ENCODE assay signal across 22 cellular contexts in the genomic region with DNA sequence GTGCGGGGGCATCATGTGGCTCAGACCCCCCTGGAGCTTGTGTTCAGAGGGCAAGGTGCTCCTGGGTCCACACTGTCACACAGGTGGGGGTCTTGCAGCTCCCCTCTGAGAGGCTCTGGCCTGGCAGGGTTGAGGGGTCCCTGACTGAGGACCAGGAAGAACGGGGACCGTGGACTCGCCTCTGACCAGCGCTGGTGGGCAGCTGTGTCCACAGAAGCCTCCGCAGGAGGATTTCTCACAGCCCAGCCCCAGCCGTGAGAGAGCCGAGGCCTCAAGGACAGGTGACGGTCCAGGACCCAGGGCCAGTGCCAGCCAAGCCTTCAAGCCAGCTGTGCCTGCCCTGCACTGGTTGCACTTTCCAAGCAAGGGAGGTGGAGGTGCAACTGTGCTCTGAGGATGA.
"Had no signal": no experiment of that assay in that cellular context is flagged by ENCODE, and none has a peak within 500 bp of the region (broad histone marks: within the 10 kb centered on the region; RNA-seq: fewer than 3 reads in every experiment).

No MANE protein-coding gene starts in this region.

- H3K27me3 ChIP-seq: thyroid gland, vagina had no signal

- H3K4me1 ChIP-seq: esophagus squamous epithelium, heart right ventricle, pancreas, sigmoid colon, thyroid gland, vagina had no signal

- DNase-seq: cortex of kidney; effector memory CD8-positive, alpha-beta T cell; erythroblast; esophagus squamous epithelium; foreskin melanocyte; glutamatergic neuron; hippocampal formation; kidney glomerular epithelial cell; natural killer cell; sigmoid colon; stimulated activated CD4-positive, alpha-beta T cell treated with anti-CD3 and anti-CD28 coated beads, Interleukin-2, amount 100 ng/mL, for 24 hours; stimulated activated CD4-positive, alpha-beta T cell treated with anti-CD3 and anti-CD28 coated beads, Interleukin-4, amount 100 ng/mL, for 24 hours; stimulated activated naive CD4-positive, alpha-beta T cell treated with Interleukin-2 at 50 U/mL for 16 hours; stomach; thyroid gland; trophoblast cell had no signal

- H3K9me3 ChIP-seq: neutrophil, pancreas, sigmoid colon, thyroid gland, vagina had no signal

- ATAC-seq: effector memory CD8-positive, alpha-beta T cell; heart right ventricle; natural killer cell; stimulated activated effector memory CD8-positive, alpha-beta T cell treated with anti-CD3 and anti-CD28 coated beads, Interleukin-12 subunit alpha, Interleukin-12 subunit beta, amount 100 ng/mL, for 72 hours had no signal

- H3K27ac ChIP-seq: esophagus squamous epithelium, heart right ventricle, neutrophil, pancreas, sigmoid colon, stomach, thyroid gland, vagina had no signal

- H3K4me3 ChIP-seq: esophagus squamous epithelium, heart right ventricle, lung, pancreas, sigmoid colon, stomach, thyroid gland, vagina had no signal

- H3K36me3 ChIP-seq: esophagus squamous epithelium, heart right ventricle, neutrophil, pancreas, sigmoid colon, stomach, thyroid gland, vagina had no signal
